ENCODE assay signal across 11 cellular contexts in genomic region chr5:73436535-73437125, GRCh38. TPM values are rescaled to one million over a fixed set of nuclear protein-coding genes. Genes with fewer than 3 reads are reported as not detected.
DNase-seq lines count a peak whose midpoint lies in the region; ATAC-seq, FAIRE-seq and TF ChIP-seq lines count a peak whose summit lies in the region.
"Had no signal": no experiment of that assay in that cellular context is flagged by ENCODE, and none has a peak within 500 bp of the region (broad histone marks: within the 10 kb centered on the region; RNA-seq: fewer than 3 reads in every experiment).

No MANE protein-coding gene starts in this region.

- intact Hi-C loops in body of pancreas (cut with DNase I), result no loop called here
- intact Hi-C loops in testis (cut with DNase I; ENCODE audit: low total_unique reads), result no loop called here

- no peak for TF ChIP-seq POLR2A in body of pancreas (IDR thresholded peaks at IDR 0.05)
- TF ChIP-seq POLR2A in testis (IDR thresholded peaks at IDR 0.05), result no peak

- H3K4me3 ChIP-seq in body of pancreas, result no peak overlapping the region
- peak overlapping the region; percentile 39 to 61 for H3K4me3 ChIP-seq in testis
- H3K4me3 ChIP-seq: BLaER1 had no signal

- WGBS in body of pancreas, 2 donors, result 7 to 39% methylated on average over 6 to 68 of the region's 71 CpGs
- 2% methylated on average over 8 to 67 of the region's 71 CpGs for WGBS in testis, 2 donors

- ATAC-seq in body of pancreas, result peak; percentile 27
- peak; percentile 55 for ATAC-seq in left lobe of liver

- peaks cover 18% of the 10 kb centered on the region for H3K4me1 ChIP-seq in body of pancreas
- H3K4me1 ChIP-seq in testis, result peaks cover 4% of the 10 kb centered on the region
- H3K4me1 ChIP-seq: BLaER1 had no signal

- DNase-seq in activated naive CD4-positive, alpha-beta T cell treated with anti-CD3 and anti-CD28 coated beads, Interleukin-2, amount 50 U/mL, for 16 hours, result peak; percentile 12
- DNase-seq in activated naive CD4-positive, alpha-beta T cell (lab: John Stamatoyannopoulos, UW), result no peak
- no peak for DNase-seq in body of pancreas
- DNase-seq in left lobe of liver (ENCODE audit: low spot score), result no peak
- DNase-seq in testis, result no peak
- DNase-seq in COR-L47 (lab: John Stamatoyannopoulos, UW), result no peak
- DNase-seq in mucosa of gallbladder (ENCODE audit: low spot score), result no peak
- DNase-seq in HTR-8/SVneo (ENCODE audit: insufficient read length, low spot score), result no peak
- DNase-seq: effector CD8-positive, alpha-beta T cell; T-helper 2 cell had no signal

- H3K9me3 ChIP-seq in body of pancreas, result no peaks in the 10 kb centered on the region
- H3K9me3 ChIP-seq in testis, result no peaks in the 10 kb centered on the region

- H3K27ac ChIP-seq in body of pancreas (no peak overlapping the region), testis (peak overlapping the region; percentile 1 to 48)
- H3K27ac ChIP-seq: BLaER1 had no signal

- H3K27me3 ChIP-seq in body of pancreas (peaks cover 5 to 49% of the 10 kb centered on the region in 2 donors), testis (no peaks in the 10 kb centered on the region)

- no peak for TF ChIP-seq CTCF in body of pancreas (IDR thresholded peaks at IDR 0.05)
- TF ChIP-seq CTCF in testis (IDR thresholded peaks at IDR 0.05), result no peak

- FAIRE-seq in HTR-8/SVneo (lab: Jason Lieb, UNC), result no peak

- H3K36me3 ChIP-seq in body of pancreas (replicated peaks in 1 of 2; ENCODE audit: insufficient read depth in 1 of 2, low read depth in 2 of 2) (no peaks in the 10 kb centered on the region), testis (ENCODE audit: low read depth, missing control alignments) (no peaks in the 10 kb centered on the region)
- H3K36me3 ChIP-seq: BLaER1 had no signal

RNA-seq across cellular contexts. Expression of gene FOXD1, which starts 11.9 kb away (rescaled TPM):
- not detected for total RNA-seq in body of pancreas
- not detected for total RNA-seq in left lobe of liver
- 10 to 100 TPM in 1 of 2 donors, 1 to 10 TPM in 1; 7.4 to 12.8 TPM for total RNA-seq in testis
- polyA plus RNA-seq in testis (ENCODE audit: insufficient read depth, low read depth, low replicate concordance), result 9.1 TPM
- total RNA-seq in mucosa of gallbladder, result 2.6 TPM

Comparison
In these comparisons a context has a peak if more than half of its experiments do, and no peak if none do; other contexts are left out.
1. H3K27ac ChIP-seq: peak in testis (2 of 2); none in body of pancreas (0 of 4).
2. H3K4me3 ChIP-seq: peak in testis (2 of 2); none in body of pancreas (0 of 2).